In genomic region chr1:54671985-54672608, GRCh38 we compare ENCODE assay signal across 8 cellular contexts. TPM values are rescaled to one million over a fixed set of nuclear protein-coding genes. Genes with fewer than 3 reads are reported as not detected.
DNase-seq lines count a peak whose midpoint lies in the region; ATAC-seq and TF ChIP-seq lines count a peak whose summit lies in the region.

No MANE protein-coding gene starts in this region.

- no peak overlapping the region for H3K4me3 Mint-ChIP-seq in effector memory CD8-positive, alpha-beta T cell

- H3K9me3 ChIP-seq in neural cell (ENCODE audit: low read length) (no peaks in the 10 kb centered on the region), thoracic aorta (no peaks in the 10 kb centered on the region)

- peak; percentile 88 for TF ChIP-seq RAD21 in neural cell (conservative IDR thresholded peaks at IDR 0.05)

- H3K36me3 Mint-ChIP-seq in effector memory CD8-positive, alpha-beta T cell (ENCODE audit: insufficient read depth), result no peaks in the 10 kb centered on the region

- H3K4me2 ChIP-seq in neural cell (ENCODE audit: low read length), result no peak overlapping the region

- no peak overlapping the region for H2AFZ ChIP-seq in neural cell (ENCODE audit: low read depth, low read length)

- no peak overlapping the region for H3K27ac Mint-ChIP-seq in effector memory CD8-positive, alpha-beta T cell

- no peak overlapping the region for H3K4me3 ChIP-seq in GM12864 (ENCODE audit: low read depth, low read length)
- no peak overlapping the region for H3K4me3 ChIP-seq in neural cell (ENCODE audit: low read length)
- H3K4me3 ChIP-seq in thoracic aorta, result no peak overlapping the region

- no peaks in the 10 kb centered on the region for H3K9me2 ChIP-seq in neural cell (ENCODE audit: insufficient read depth, low read length)

- ATAC-seq in HG03175 (IDR thresholded peaks at IDR 0.05; ENCODE audit: unreplicated experiment), result peak; percentile 68
- ATAC-seq in effector memory CD8-positive, alpha-beta T cell (replicated peaks), result peak; percentile 100
- no peak for ATAC-seq in thoracic aorta (ENCODE audit: insufficient number of reproducible peaks, low FRiP score, low read depth)
- ATAC-seq in HG02623 (IDR thresholded peaks at IDR 0.05; ENCODE audit: unreplicated experiment), result no peak

- no peak overlapping the region for H3K27ac ChIP-seq in neural cell (ENCODE audit: low read length)
- no peak overlapping the region for H3K27ac ChIP-seq in thoracic aorta

- no peaks in the 10 kb centered on the region for H4K20me1 ChIP-seq in neural cell (ENCODE audit: insufficient read depth)

- DNase-seq in GM12864 (ENCODE audit: low read depth), result peak; percentile 19
- peak; percentile 37 for DNase-seq in NCI-H748 treated with DMSO at 0.1 percent for 48 hours (lab: John Stamatoyannopoulos, UW)
- peak; percentile 77 to 83 for DNase-seq in activated CD4-positive, alpha-beta T cell treated with anti-CD3 and anti-CD28 coated beads, Interleukin-2, amount 50 U/mL, for 48 hours
- peak; percentile 70 to 81 (median 72) for DNase-seq in effector memory CD8-positive, alpha-beta T cell
- no peak for DNase-seq in thoracic aorta (ENCODE audit: low spot score)

- H3K9me3 Mint-ChIP-seq in effector memory CD8-positive, alpha-beta T cell, result no peaks in the 10 kb centered on the region

- H3K4me1 ChIP-seq in thoracic aorta (ENCODE audit: control insufficient read depth in 1 of 2, low read depth in 2 of 2), result no peaks in the 10 kb centered on the region

- no peak overlapping the region for H3K9ac ChIP-seq in neural cell (ENCODE audit: low read length)

- no peaks in the 10 kb centered on the region for H3F3A ChIP-seq in neural cell (ENCODE audit: insufficient read depth, low read length, poor library complexity, severe bottlenecking)

- no peaks in the 10 kb centered on the region for H3K27me3 ChIP-seq in neural cell (ENCODE audit: insufficient read depth, low read depth, low read length)
- no peaks in the 10 kb centered on the region for H3K27me3 ChIP-seq in thoracic aorta (replicated peaks; ENCODE audit: insufficient read depth)

- TF ChIP-seq EP300 in neural cell (conservative IDR thresholded peaks at IDR 0.05; ENCODE audit: poor library complexity, severe bottlenecking), result no peak

- peaks cover 6 to 8% of the 10 kb centered on the region in 2 donors for H3K4me1 Mint-ChIP-seq in effector memory CD8-positive, alpha-beta T cell (ENCODE audit: low read depth in 2 of 2)

- H3K36me3 ChIP-seq in neural cell (ENCODE audit: insufficient read depth, low read length), result no peaks in the 10 kb centered on the region
- no peaks in the 10 kb centered on the region for H3K36me3 ChIP-seq in thoracic aorta

- TF ChIP-seq CTCF in GM12864 (IDR thresholded peaks at IDR 0.05; ENCODE audit: low read depth, low read length, missing control alignments) (peak; percentile 98), neural cell (IDR thresholded peaks at IDR 0.05; ENCODE audit: poor library complexity, severe bottlenecking) (peak; percentile 87), thoracic aorta (IDR thresholded peaks at IDR 0.05) (peak; percentile 49)

- H3K27me3 Mint-ChIP-seq in effector memory CD8-positive, alpha-beta T cell, result no peaks in the 10 kb centered on the region

- H3K79me2 ChIP-seq in neural cell (replicated peaks; ENCODE audit: insufficient read depth, low read length), result no peaks in the 10 kb centered on the region

TF ChIP-seq in neural cell, 6 proteins besides CTCF, POLR2A, EP300 and RAD21:
- TF ChIP-seq POLR2AphosphoS5 (IDR thresholded peaks at IDR 0.05) (no peak), SMC3 (conservative IDR thresholded peaks at IDR 0.05; ENCODE audit: poor library complexity) (peak; percentile 93)
- TF ChIP-seq, protein P1, sequence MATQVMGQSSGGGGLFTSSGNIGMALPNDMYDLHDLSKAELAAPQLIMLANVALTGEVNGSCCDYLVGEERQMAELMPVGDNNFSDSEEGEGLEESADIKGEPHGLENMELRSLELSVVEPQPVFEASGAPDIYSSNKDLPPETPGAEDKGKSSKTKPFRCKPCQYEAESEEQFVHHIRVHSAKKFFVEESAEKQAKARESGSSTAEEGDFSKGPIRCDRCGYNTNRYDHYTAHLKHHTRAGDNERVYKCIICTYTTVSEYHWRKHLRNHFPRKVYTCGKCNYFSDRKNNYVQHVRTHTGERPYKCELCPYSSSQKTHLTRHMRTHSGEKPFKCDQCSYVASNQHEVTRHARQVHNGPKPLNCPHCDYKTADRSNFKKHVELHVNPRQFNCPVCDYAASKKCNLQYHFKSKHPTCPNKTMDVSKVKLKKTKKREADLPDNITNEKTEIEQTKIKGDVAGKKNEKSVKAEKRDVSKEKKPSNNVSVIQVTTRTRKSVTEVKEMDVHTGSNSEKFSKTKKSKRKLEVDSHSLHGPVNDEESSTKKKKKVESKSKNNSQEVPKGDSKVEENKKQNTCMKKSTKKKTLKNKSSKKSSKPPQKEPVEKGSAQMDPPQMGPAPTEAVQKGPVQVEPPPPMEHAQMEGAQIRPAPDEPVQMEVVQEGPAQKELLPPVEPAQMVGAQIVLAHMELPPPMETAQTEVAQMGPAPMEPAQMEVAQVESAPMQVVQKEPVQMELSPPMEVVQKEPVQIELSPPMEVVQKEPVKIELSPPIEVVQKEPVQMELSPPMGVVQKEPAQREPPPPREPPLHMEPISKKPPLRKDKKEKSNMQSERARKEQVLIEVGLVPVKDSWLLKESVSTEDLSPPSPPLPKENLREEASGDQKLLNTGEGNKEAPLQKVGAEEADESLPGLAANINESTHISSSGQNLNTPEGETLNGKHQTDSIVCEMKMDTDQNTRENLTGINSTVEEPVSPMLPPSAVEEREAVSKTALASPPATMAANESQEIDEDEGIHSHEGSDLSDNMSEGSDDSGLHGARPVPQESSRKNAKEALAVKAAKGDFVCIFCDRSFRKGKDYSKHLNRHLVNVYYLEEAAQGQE (IDR thresholded peaks at IDR 0.05; ENCODE audit: borderline replicate concordance), result no peak

RNA-seq across cellular contexts. Expression of gene MROH7, which starts 30.5 kb away (rescaled TPM):
- polyA plus RNA-seq in neural cell, result not detected in 2 replicates
- polyA minus RNA-seq in neural cell, result not detected in 2 replicates
- 10 to 100 TPM; 15.9 to 20.4 TPM for total RNA-seq in thoracic aorta

RNA-seq across cellular contexts. Expression of gene TTC4, which starts 43.6 kb away (rescaled TPM):
- polyA plus RNA-seq in neural cell, result 22.5 and 27.2 TPM in 2 replicates
- polyA minus RNA-seq in neural cell, result 27.0 and 43.2 TPM in 2 replicates
- total RNA-seq in thoracic aorta, result 10 to 100 TPM; 12.7 to 17.2 TPM

RNA-seq across cellular contexts. Expression of gene FAM151A, which starts 48.8 kb away (rescaled TPM):
- polyA plus RNA-seq in neural cell, result not detected in 2 replicates
- polyA minus RNA-seq in neural cell, result not detected in 2 replicates
- not detected for total RNA-seq in thoracic aorta

Comparison
In these comparisons a context has a peak if more than half of its experiments do, and no peak if none do; other contexts are left out.
1. ATAC-seq: peak in HG03175 (single experiment) and effector memory CD8-positive, alpha-beta T cell (single experiment); none in thoracic aorta (single experiment) and HG02623 (single experiment).
2. Peak in every context shown above with its lines, with median percentiles within 50 percentile points of each other: CTCF ChIP-seq.